In the genomic region with DNA sequence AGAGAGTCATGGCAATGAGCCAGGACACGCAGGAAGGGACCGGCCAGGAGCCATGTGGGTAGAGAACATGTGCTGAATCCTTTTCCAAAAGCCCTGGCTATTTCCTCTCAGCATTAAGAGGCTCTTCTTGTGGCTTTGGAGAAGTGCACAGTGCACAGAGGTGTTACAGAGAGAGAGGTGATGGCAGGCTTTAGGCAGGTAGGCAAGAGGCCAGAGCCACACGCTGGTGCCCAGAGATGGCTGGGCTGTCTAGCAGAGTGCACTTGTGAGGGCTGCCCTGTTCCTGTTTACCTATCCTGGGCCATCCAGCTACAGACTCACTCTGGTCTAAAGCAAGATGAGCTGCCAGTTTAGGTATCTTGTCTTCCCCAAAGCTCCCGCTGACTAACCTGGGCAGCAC, we compare ENCODE assay signal across 19 cellular contexts.
"Had no signal": no experiment of that assay in that cellular context is flagged by ENCODE, and none has a peak within 500 bp of the region (broad histone marks: within the 10 kb centered on the region; RNA-seq: fewer than 3 reads in every experiment).

No MANE protein-coding gene starts in this region.

- H3K27me3 ChIP-seq: gastrocnemius medialis, left lung, spleen, tibial nerve had no signal

- H3K4me3 ChIP-seq: esophagus muscularis mucosa, gastrocnemius medialis, left lung, lung, prostate gland, spleen, tibial nerve had no signal

- H3K9me3 Mint-ChIP-seq: stimulated activated memory B cell treated with anti-CD40 and anti-IgM and Interleukin-4, amounts not matched to agents 10 μg/mL and 1 μg/mL and 100 μg/mL, for 72 hours had no signal

- H3K27me3 Mint-ChIP-seq: effector memory CD8-positive, alpha-beta T cell; naive B cell; stimulated activated memory B cell treated with anti-CD40 and anti-IgM and Interleukin-4, amounts not matched to agents 10 μg/mL and 1 μg/mL and 100 μg/mL, for 72 hours; stimulated activated naive CD8-positive, alpha-beta T cell treated with anti-CD3 and anti-CD28 coated beads, Interleukin-15, Interleukin-2, amounts not matched to agents 100 ng/mL and 50 ng/mL, for 24 hours had no signal

- H3K9me3 ChIP-seq: esophagus muscularis mucosa, gastrocnemius medialis, left lung, prostate gland had no signal

- H3K36me3 ChIP-seq: esophagus muscularis mucosa, gastrocnemius medialis, left lung, prostate gland, spleen, tibial nerve had no signal

- H3K79me2 ChIP-seq: parathyroid adenoma had no signal

- H3K36me3 Mint-ChIP-seq: naive B cell; stimulated activated memory B cell treated with anti-CD40 and anti-IgM and Interleukin-4, amounts not matched to agents 10 μg/mL and 1 μg/mL and 100 μg/mL, for 72 hours had no signal

- H3K27ac Mint-ChIP-seq: effector memory CD8-positive, alpha-beta T cell; naive B cell; nephron; stimulated activated memory B cell treated with anti-CD40 and anti-IgM and Interleukin-4, amounts not matched to agents 10 μg/mL and 1 μg/mL and 100 μg/mL, for 72 hours; stimulated activated naive CD8-positive, alpha-beta T cell treated with anti-CD3 and anti-CD28 coated beads, Interleukin-15, Interleukin-2, amounts not matched to agents 100 ng/mL and 50 ng/mL, for 24 hours had no signal

- H3K9ac ChIP-seq: parathyroid adenoma had no signal

- H3K27ac ChIP-seq: epithelial cell of prostate, esophagus muscularis mucosa, gastrocnemius medialis, left lung, parathyroid adenoma, prostate gland, spleen, tibial nerve had no signal

- H3K4me1 Mint-ChIP-seq: naive B cell; stimulated activated memory B cell treated with anti-CD40 and anti-IgM and Interleukin-4, amounts not matched to agents 10 μg/mL and 1 μg/mL and 100 μg/mL, for 72 hours had no signal

- H3K4me1 ChIP-seq: esophagus muscularis mucosa, gastrocnemius medialis, left lung, prostate gland, spleen, tibial nerve had no signal

- H2AFZ ChIP-seq: parathyroid adenoma had no signal

- H3K4me3 Mint-ChIP-seq: effector memory CD8-positive, alpha-beta T cell; naive B cell; nephron; stimulated activated memory B cell treated with anti-CD40 and anti-IgM and Interleukin-4, amounts not matched to agents 10 μg/mL and 1 μg/mL and 100 μg/mL, for 72 hours; stimulated activated naive CD8-positive, alpha-beta T cell treated with anti-CD3 and anti-CD28 coated beads, Interleukin-15, Interleukin-2, amounts not matched to agents 100 ng/mL and 50 ng/mL, for 24 hours had no signal

- DNase-seq: effector memory CD8-positive, alpha-beta T cell; gastrocnemius medialis; left lung; mesendoderm; naive B cell; spleen; stimulated activated CD4-positive, alpha-beta T cell treated with anti-CD3 and anti-CD28 coated beads, Interleukin-15, amount 100 ng/mL, for 24 hours; stimulated activated CD4-positive, alpha-beta T cell treated with anti-CD3 and anti-CD28 coated beads, Interleukin-1b, Interleukin-23, amount 100 ng/mL, for 48 hours; stimulated activated CD4-positive, alpha-beta T cell treated with anti-CD3 and anti-CD28 coated beads, Interleukin-4, amount 100 ng/mL, for 24 hours had no signal

- ATAC-seq: effector memory CD8-positive, alpha-beta T cell; gastrocnemius medialis; left lung; sciatic nerve; stimulated activated memory B cell treated with anti-CD40 and anti-IgM and Interleukin-4, amounts not matched to agents 10 μg/mL and 1 μg/mL and 100 μg/mL, for 72 hours had no signal
